Comparison of ENCODE assay signal across 21 cellular contexts in genomic region chr5:66515209-66515608, GRCh38.
A peak's percentile ranks its signal among the peaks of the same experiment; 100 is the strongest.
DNase-seq lines count a peak whose midpoint lies in the region; ATAC-seq, FAIRE-seq and TF ChIP-seq lines count a peak whose summit lies in the region.
"Had no signal": no experiment of that assay in that cellular context is flagged by ENCODE, and none has a peak within 500 bp of the region (broad histone marks: within the 10 kb centered on the region; RNA-seq: fewer than 3 reads in every experiment).

No MANE protein-coding gene starts in this region.

- peak overlapping the region; percentile 34 for H3K27ac Mint-ChIP-seq in activated naive CD8-positive, alpha-beta T cell treated with anti-CD3 and anti-CD28 coated beads for 36 hours
- H3K27ac Mint-ChIP-seq in activated naive CD8-positive, alpha-beta T cell treated with anti-CD3 and anti-CD28 coated beads, Interleukin-2, amount 50 U/mL, for 24 hours = no peak overlapping the region
- H3K27ac Mint-ChIP-seq: H9 had no signal

- H4K20me1 ChIP-seq in OCI-LY1 (ENCODE audit: insufficient read depth, low read length) = no peaks in the 10 kb centered on the region

- H2AFZ ChIP-seq in OCI-LY1 (ENCODE audit: low read length) = peak overlapping the region; percentile 69; the same call in 1 of the 2 replicates

- peaks cover 3% of the 10 kb centered on the region for H3K9me3 Mint-ChIP-seq in activated naive CD8-positive, alpha-beta T cell treated with anti-CD3 and anti-CD28 coated beads for 36 hours
- H3K9me3 Mint-ChIP-seq in activated naive CD8-positive, alpha-beta T cell treated with anti-CD3 and anti-CD28 coated beads, Interleukin-2, amount 50 U/mL, for 24 hours = no peaks in the 10 kb centered on the region

- no peak for TF ChIP-seq CTCF in OCI-LY1 (IDR thresholded peaks at IDR 0.05; ENCODE audit: low read length)
- TF ChIP-seq CTCF in left lung (IDR thresholded peaks at IDR 0.05) = no peak
- TF ChIP-seq CTCF in D721Med (IDR thresholded peaks at IDR 0.05; ENCODE audit: insufficient read depth, missing control alignments) = no peak
- TF ChIP-seq CTCF in suprapubic skin (IDR thresholded peaks at IDR 0.05) = no peak

- no peaks in the 10 kb centered on the region for H3K27me3 ChIP-seq in OCI-LY1 (ENCODE audit: insufficient read depth, low read length)
- H3K27me3 ChIP-seq in left lung = no peaks in the 10 kb centered on the region
- H3K27me3 ChIP-seq in suprapubic skin = no peaks in the 10 kb centered on the region

- H3K4me1 ChIP-seq in OCI-LY1 (ENCODE audit: insufficient read depth, low read length, severe bottlenecking) (peaks cover 42% of the 10 kb centered on the region), left lung (no peaks in the 10 kb centered on the region), suprapubic skin (no peaks in the 10 kb centered on the region)

- DNase-seq in activated naive CD8-positive, alpha-beta T cell treated with anti-CD3 and anti-CD28 coated beads for 36 hours = no peak
- no peak for DNase-seq in activated naive CD8-positive, alpha-beta T cell treated with anti-CD3 and anti-CD28 coated beads, Interleukin-2, amount 50 U/mL, for 24 hours
- no peak for DNase-seq in left lung
- no peak for DNase-seq in stimulated activated CD4-positive, alpha-beta T cell treated with anti-CD3 and anti-CD28 coated beads, Interleukin-4, amount 100 ng/mL, for 1 hour
- no peak for DNase-seq in D721Med (ENCODE audit: insufficient read length, low spot score)
- DNase-seq in EL = no peak
- no peak for DNase-seq in suprapubic skin (ENCODE audit: low spot score in 2 of 2)
- DNase-seq: DMS153, H9, NCI-H1092, NCI-H1694 treated with DMSO at 0.1 percent for 48 hours, NCI-H446 treated with DMSO at 0.1 percent for 48 hours, NCI-H748 treated with DMSO at 0.1 percent for 48 hours, SHP77 treated with DMSO at 0.1 percent for 48 hours had no signal

- peak overlapping the region; percentile 48 for H3K27ac ChIP-seq in OCI-LY1 (ENCODE audit: low read depth, low read length, poor library complexity, severe bottlenecking)
- no peak overlapping the region for H3K27ac ChIP-seq in left lung
- H3K27ac ChIP-seq in suprapubic skin = no peak overlapping the region
- H3K27ac ChIP-seq: 22Rv1, C4-2B, HL-60 had no signal

- no peak overlapping the region for H3K9ac ChIP-seq in OCI-LY1 (ENCODE audit: low read length)

- H3K9me2 ChIP-seq in OCI-LY1 (ENCODE audit: low read depth, low read length) = no peaks in the 10 kb centered on the region

- peak overlapping the region; percentile 51 for H3K4me2 ChIP-seq in OCI-LY1 (ENCODE audit: low read length)

- WGBS in suprapubic skin = 83% methylated on average over 5 of the region's 5 CpGs

- H3K36me3 ChIP-seq in OCI-LY1 (ENCODE audit: insufficient read depth, low read length) (no peaks in the 10 kb centered on the region), left lung (no peaks in the 10 kb centered on the region), suprapubic skin (no peaks in the 10 kb centered on the region)

- H3K4me1 Mint-ChIP-seq in activated naive CD8-positive, alpha-beta T cell treated with anti-CD3 and anti-CD28 coated beads for 36 hours = no peaks in the 10 kb centered on the region
- H3K4me1 Mint-ChIP-seq in activated naive CD8-positive, alpha-beta T cell treated with anti-CD3 and anti-CD28 coated beads, Interleukin-2, amount 50 U/mL, for 24 hours = peaks cover 3% of the 10 kb centered on the region

- intact Hi-C loops in left lung (cut with DNase I) = no loop called here

- ATAC-seq in activated naive CD8-positive, alpha-beta T cell treated with anti-CD3 and anti-CD28 coated beads, Interleukin-2, amount 50 U/mL, for 24 hours = no peak
- peak; percentile 52 for ATAC-seq in left lung
- ATAC-seq: K562 had no signal

- H3K4me3 Mint-ChIP-seq in activated naive CD8-positive, alpha-beta T cell treated with anti-CD3 and anti-CD28 coated beads for 36 hours = no peak overlapping the region
- H3K4me3 Mint-ChIP-seq in activated naive CD8-positive, alpha-beta T cell treated with anti-CD3 and anti-CD28 coated beads, Interleukin-2, amount 50 U/mL, for 24 hours = no peak overlapping the region
- H3K4me3 Mint-ChIP-seq: H9 had no signal

- no peaks in the 10 kb centered on the region for H3K79me2 ChIP-seq in OCI-LY1 (ENCODE audit: insufficient read depth, low read length)

- H3F3A ChIP-seq in OCI-LY1 (ENCODE audit: insufficient read depth, low read length) = no peaks in the 10 kb centered on the region

- no peak for TF ChIP-seq EP300 in suprapubic skin (IDR thresholded peaks at IDR 0.05)

- no peak for TF ChIP-seq POLR2A in suprapubic skin (IDR thresholded peaks at IDR 0.05)

- H3K9me3 ChIP-seq in OCI-LY1 (ENCODE audit: low read length) (no peaks in the 10 kb centered on the region), left lung (peaks cover 0 to 4% of the 10 kb centered on the region in 2 donors), suprapubic skin (no peaks in the 10 kb centered on the region)

- no peak for FAIRE-seq in D721Med (lab: Jason Lieb, UNC)
- FAIRE-seq: GM12892, K562, RCC 7860 had no signal

- H3K4me3 ChIP-seq in OCI-LY1 (ENCODE audit: low read depth, low read length, poor library complexity, severe bottlenecking) (no peak overlapping the region), left lung (no peak overlapping the region), suprapubic skin (no peak overlapping the region)
- H3K4me3 ChIP-seq: K562 had no signal

- peaks cover 5% of the 10 kb centered on the region for H3K27me3 Mint-ChIP-seq in activated naive CD8-positive, alpha-beta T cell treated with anti-CD3 and anti-CD28 coated beads for 36 hours
- no peaks in the 10 kb centered on the region for H3K27me3 Mint-ChIP-seq in activated naive CD8-positive, alpha-beta T cell treated with anti-CD3 and anti-CD28 coated beads, Interleukin-2, amount 50 U/mL, for 24 hours

- no peaks in the 10 kb centered on the region for H3K36me3 Mint-ChIP-seq in activated naive CD8-positive, alpha-beta T cell treated with anti-CD3 and anti-CD28 coated beads for 36 hours
- no peaks in the 10 kb centered on the region for H3K36me3 Mint-ChIP-seq in activated naive CD8-positive, alpha-beta T cell treated with anti-CD3 and anti-CD28 coated beads, Interleukin-2, amount 50 U/mL, for 24 hours (ENCODE audit: low read depth)
